In genomic region chr1:15669074-15669473, GRCh38 we compare ENCODE assay signal across 23 cellular contexts.
"Had no signal": no experiment of that assay in that cellular context is flagged by ENCODE, and none has a peak within 500 bp of the region (broad histone marks: within the 10 kb centered on the region; RNA-seq: fewer than 3 reads in every experiment).

No MANE protein-coding gene starts in this region.

- H3K9me3 ChIP-seq: MG63, SJSA1 had no signal

- H3K36me3 ChIP-seq: MG63, SJSA1 had no signal

- DNase-seq: IMR-90, Karpas-422, KG1, MG63, NCI-H1092 treated with DMSO at 0.1 percent for 48 hours, NCI-H1436, NCI-H187, NCI-H2029, NCI-H2081 treated with DMSO at 0.1 percent for 48 hours, NCI-H2171, NCI-H226, NCI-H446, NCI-H510A, NCI-H524 treated with DMSO at 0.1 percent for 48 hours, NCI-H69, NCI-H774, Right ventricle myocardium superior, RPMI8226, SIG-M5 had no signal

- H3K27ac ChIP-seq: HL-60, SJSA1, SK-N-MC had no signal

- FAIRE-seq: RCC 7860 had no signal

- H3K4me3 ChIP-seq: MG63, SJSA1, SK-N-MC had no signal

- H3K4me1 ChIP-seq: SJSA1 had no signal

- H3K27me3 ChIP-seq: MG63, SJSA1 had no signal
